Comparison of ENCODE assay signal across 8 cellular contexts in genomic region chr7:35038340-35038738, GRCh38. TPM values are rescaled to one million over a fixed set of nuclear protein-coding genes. Genes with fewer than 3 reads are reported as not detected.
DNase-seq lines count a peak whose midpoint lies in the region; TF ChIP-seq lines count a peak whose summit lies in the region.

No MANE protein-coding gene starts in this region.

- no peaks in the 10 kb centered on the region for H3K36me3 Mint-ChIP-seq in IgD-negative memory B cell

- H3K9me3 ChIP-seq in AG04450 (ENCODE audit: control insufficient read depth, insufficient read depth, low read length): no peaks in the 10 kb centered on the region; the same call in 1 of the 2 replicates
- no peaks in the 10 kb centered on the region for H3K9me3 ChIP-seq in muscle layer of colon (ENCODE audit: low read length)

- no peaks in the 10 kb centered on the region for H3K27me3 Mint-ChIP-seq in IgD-negative memory B cell

- POLR2A ChIA-PET in AG04450 (lab: Yijun Ruan, JAX): no interaction called here

- CTCF ChIA-PET in AG04450 (lab: Charles Lee): interaction anchor here (0.6 to 0.8 kb wide), 5 partner anchors 15 to 212 kb away, joined by 3 to 4 read pairs (median 3); no protein-coding TSS in a partner anchor

- peak overlapping the region; percentile 34 for H3K9ac ChIP-seq in muscle layer of colon (ENCODE audit: low read length)

- H3K4me3 ChIP-seq in AG04450 (ENCODE audit: low read depth, low read length) (peak overlapping the region; percentile 68), muscle layer of colon (ENCODE audit: low read depth in 1 of 2, low read length in 2 of 2) (peak overlapping the region; percentile 44 to 64)

- no peak for DNase-seq in AG04450 (ENCODE audit: low read depth, low spot score)
- DNase-seq in cerebellar cortex (ENCODE audit: low spot score): peak; percentile 42
- no peak for DNase-seq in stimulated activated CD4-positive, alpha-beta T cell treated with anti-CD3 and anti-CD28 coated beads, Interleukin-15, amount 100 ng/mL, for 24 hours
- no peak for DNase-seq in HT-29 (ENCODE audit: low spot score)
- no peak for DNase-seq in GOT3 (lab: John Stamatoyannopoulos, UW)
- no peak for DNase-seq in NCI-H187 (lab: John Stamatoyannopoulos, UW)

- H3K27ac ChIP-seq in AG04450 (ENCODE audit: low read depth, low read length) (peak overlapping the region; percentile 21), muscle layer of colon (ENCODE audit: low read depth, low read length) (peak overlapping the region; percentile 74)

- H3K4me3 Mint-ChIP-seq in IgD-negative memory B cell: peak overlapping the region; percentile 62 to 96 (median 90)

- no peaks in the 10 kb centered on the region for H3K9me3 Mint-ChIP-seq in IgD-negative memory B cell

- H3K4me1 Mint-ChIP-seq in IgD-negative memory B cell: peaks cover 13 to 22% (median 15%) of the 10 kb centered on the region in 3 donors

- peak overlapping the region; percentile 7 to 89 (median 41) for H3K27ac Mint-ChIP-seq in IgD-negative memory B cell

- no peaks in the 10 kb centered on the region for H3K36me3 ChIP-seq in muscle layer of colon (ENCODE audit: insufficient read depth, low read length)

- peaks cover 6% of the 10 kb centered on the region for H3K27me3 ChIP-seq in AG04450 (ENCODE audit: control insufficient read depth, insufficient read depth, low read length)
- no peaks in the 10 kb centered on the region for H3K27me3 ChIP-seq in muscle layer of colon (ENCODE audit: control insufficient read depth in 1 of 2, insufficient read depth in 2 of 2, low read length in 2 of 2)

- no peak for TF ChIP-seq CTCF in AG04450 (IDR thresholded peaks at IDR 0.05; ENCODE audit: low read depth, low read length)

- peaks cover 16% of the 10 kb centered on the region for H3K4me1 ChIP-seq in muscle layer of colon (ENCODE audit: insufficient read depth, low read length)

RNA-seq across cellular contexts. Expression of gene DPY19L1, which starts 1.1 kb away (rescaled TPM):
- polyA plus RNA-seq in AG04450 (2011; rRNA removed) (28.0 and 40.5 TPM in 2 replicates), IgD-negative memory B cell (1.1 TPM)
- 12.9 and 27.0 TPM in 2 replicates for polyA minus RNA-seq in AG04450 (2011; rRNA and poly(A)+ RNA removed)
- 15.0 and 15.3 TPM in 2 replicates for total RNA-seq in HT-29 (2014; rRNA removed; shearing (Covaris generic))

Comparison
In these comparisons a context has a peak if more than half of its experiments do, and no peak if none do; other contexts are left out.
1. RNA of gene DPY19L1, which starts 1.1 kb away (polyA plus RNA-seq): 28.0 to 40.5 TPM in AG04450; 1.1 TPM in IgD-negative memory B cell (single experiment); every median in the first group is over 10 times any median in the second.